ENCODE assay signal across 19 cellular contexts in genomic region chr11:115154355-115154736, GRCh38.
DNase-seq lines count a peak whose midpoint lies in the region; ATAC-seq, FAIRE-seq and TF ChIP-seq lines count a peak whose summit lies in the region.
"Had no signal": no experiment of that assay in that cellular context is flagged by ENCODE, and none has a peak within 500 bp of the region (broad histone marks: within the 10 kb centered on the region; RNA-seq: fewer than 3 reads in every experiment).

No MANE protein-coding gene starts in this region.

- no peak for FAIRE-seq in astrocyte (lab: Jason Lieb, UNC)
- FAIRE-seq: GM12891, GM18507, H54 had no signal

- H3K14ac ChIP-seq in neuronal stem cell (ENCODE audit: low read length) = no peak overlapping the region

- H3K36me3 ChIP-seq in GM23338 (ENCODE audit: insufficient read depth) (no peaks in the 10 kb centered on the region), astrocyte (ENCODE audit: insufficient read depth, low read length) (no peaks in the 10 kb centered on the region), neuronal stem cell (replicated peaks in 1 of 2; ENCODE audit: control insufficient read depth in 2 of 2, insufficient read depth in 2 of 2, low read length in 2 of 2) (no peaks in the 10 kb centered on the region)
- H3K36me3 ChIP-seq: HAP-1 had no signal

- no peak overlapping the region for H3K23ac ChIP-seq in neuronal stem cell (ENCODE audit: low read depth, low read length, poor library complexity)

- H3K9me3 ChIP-seq in astrocyte (ENCODE audit: insufficient read depth, low read depth, low read length) (no peaks in the 10 kb centered on the region), neuronal stem cell (replicated peaks in 1 of 2; ENCODE audit: control insufficient read depth in 2 of 2, insufficient read depth in 1 of 2, low read depth in 1 of 2, low read length in 2 of 2) (no peaks in the 10 kb centered on the region)
- H3K9me3 ChIP-seq: HAP-1 had no signal

- H3K9me2 ChIP-seq in GM23338 (ENCODE audit: insufficient read depth) = no peaks in the 10 kb centered on the region

- DNase-seq in GM23338 (ENCODE audit: low spot score) = no peak
- DNase-seq in astrocyte (ENCODE audit: low read depth) = no peak
- DNase-seq in neuronal stem cell (ENCODE audit: low spot score) = no peak
- DNase-seq in progenitor cell of endocrine pancreas (ENCODE audit: low spot score, unreplicated experiment) = no peak
- no peak for DNase-seq in stimulated activated CD4-positive, alpha-beta T cell treated with anti-CD3 and anti-CD28 coated beads, Interleukin-4, amount 100 ng/mL, for 24 hours
- no peak for DNase-seq in DMS53 (lab: John Stamatoyannopoulos, UW)
- DNase-seq: Caco-2; CD4-positive, CD25-positive, alpha-beta regulatory T cell; CD8-positive, alpha-beta T cell; DMS153; DMS79 treated with DMSO at 0.1 percent for 48 hours; GF-D8; GOT3; HFFc6 had no signal

- H3K79me2 ChIP-seq in GM23338 (replicated peaks; ENCODE audit: insufficient read depth) (no peaks in the 10 kb centered on the region), astrocyte (ENCODE audit: insufficient read depth, low read length) (no peaks in the 10 kb centered on the region)

- H3K27ac Mint-ChIP-seq in GM23338 (no peak overlapping the region), astrocyte (ENCODE audit: unreplicated experiment) (peak overlapping the region; percentile 47), progenitor cell of endocrine pancreas (no peak overlapping the region)
- H3K27ac Mint-ChIP-seq: CD4-positive, CD25-positive, alpha-beta regulatory T cell; CD8-positive, alpha-beta T cell; HFFc6 had no signal

- no peak overlapping the region for H4K91ac ChIP-seq in neuronal stem cell (ENCODE audit: low read depth, low read length, poor library complexity)

- H2BK5ac ChIP-seq in neuronal stem cell (ENCODE audit: low read length) = no peak overlapping the region

- no peak for TF ChIP-seq CTCF in GM23338 (conservative IDR thresholded peaks at IDR 0.05; ENCODE audit: low read depth in 2 of 2)
- no peak for TF ChIP-seq CTCF in astrocyte (IDR thresholded peaks at IDR 0.05; ENCODE audit: insufficient read depth, low read depth, low read length)
- TF ChIP-seq CTCF in progenitor cell of endocrine pancreas (IDR thresholded peaks at IDR 0.05; ENCODE audit: unreplicated experiment) = no peak

- no CpG with 5 or more reads among the region's 9 CpGs for WGBS in neuronal stem cell (ENCODE audit: extremely low coverage in 2 of 2, insufficient read length in 2 of 2, insufficient replicate concordance in 1 of 2), 2 donors

- no peaks in the 10 kb centered on the region for H3F3A ChIP-seq in GM23338 (replicated peaks; ENCODE audit: low read depth)

- H2AFZ ChIP-seq in GM23338 = 0 out of 2 replicates have a peak overlapping the region, but pooled peaks have one; percentile 18
- H2AFZ ChIP-seq in astrocyte (ENCODE audit: low read depth, low read length) = no peak overlapping the region
- H2AFZ ChIP-seq in neuronal stem cell (ENCODE audit: low read length) = no peak overlapping the region

- H3K27me3 Mint-ChIP-seq in GM23338 (ENCODE audit: insufficient read depth, low read depth, poor library complexity) (peaks cover 1% of the 10 kb centered on the region), astrocyte (ENCODE audit: low read depth, unreplicated experiment) (peaks cover 12% of the 10 kb centered on the region), progenitor cell of endocrine pancreas (peaks cover 7% of the 10 kb centered on the region)

- H3K9me3 Mint-ChIP-seq in GM23338 = no peaks in the 10 kb centered on the region
- H3K9me3 Mint-ChIP-seq in astrocyte (ENCODE audit: unreplicated experiment) = no peaks in the 10 kb centered on the region
- H3K9me3 Mint-ChIP-seq in progenitor cell of endocrine pancreas (ENCODE audit: low read depth) = no peaks in the 10 kb centered on the region
- H3K9me3 Mint-ChIP-seq: CD8-positive, alpha-beta T cell had no signal

- no peak overlapping the region for H3K4me3 ChIP-seq in GM23338
- no peak overlapping the region for H3K4me3 ChIP-seq in astrocyte (ENCODE audit: insufficient read depth, low read depth, low read length)
- no peak overlapping the region for H3K4me3 ChIP-seq in neuronal stem cell (ENCODE audit: low read length in 2 of 2)
- H3K4me3 ChIP-seq: HAP-1 had no signal

- H3K4me1 Mint-ChIP-seq in GM23338 = no peaks in the 10 kb centered on the region; the same call in 2 of the 3 replicates
- peaks cover 6% of the 10 kb centered on the region for H3K4me1 Mint-ChIP-seq in astrocyte (ENCODE audit: low read depth, unreplicated experiment)
- H3K4me1 Mint-ChIP-seq in progenitor cell of endocrine pancreas (ENCODE audit: low read depth) = peaks cover 8% of the 10 kb centered on the region
- H3K4me1 Mint-ChIP-seq: CD4-positive, CD25-positive, alpha-beta regulatory T cell had no signal

- H2BK120ac ChIP-seq in neuronal stem cell (ENCODE audit: low read depth, low read length) = no peak overlapping the region

- H3K27me3 ChIP-seq in GM23338 (ENCODE audit: insufficient read depth) (no peaks in the 10 kb centered on the region), astrocyte (ENCODE audit: insufficient read depth, low read length) (no peaks in the 10 kb centered on the region), neuronal stem cell (ENCODE audit: control insufficient read depth in 3 of 3, insufficient read depth in 3 of 3, low read depth in 1 of 3, low read length in 3 of 3) (peaks cover 0 to 37% (median 0%) of the 10 kb centered on the region in 3 experiments)

- H2AK5ac ChIP-seq in neuronal stem cell (ENCODE audit: low read depth, low read length) = peak overlapping the region; percentile 8

- H2BK12ac ChIP-seq in neuronal stem cell (ENCODE audit: low read length) = no peak overlapping the region

- ATAC-seq in GM23338 = no peak
- ATAC-seq: CD8-positive, alpha-beta T cell had no signal

- H4K20me1 ChIP-seq in GM23338 (replicated peaks; ENCODE audit: insufficient read depth) (no peaks in the 10 kb centered on the region), astrocyte (ENCODE audit: insufficient read depth, low read length) (no peaks in the 10 kb centered on the region)

- H3K4me3 Mint-ChIP-seq in GM23338 = no peak overlapping the region
- no peak overlapping the region for H3K4me3 Mint-ChIP-seq in astrocyte (ENCODE audit: unreplicated experiment)
- no peak overlapping the region for H3K4me3 Mint-ChIP-seq in progenitor cell of endocrine pancreas (ENCODE audit: low read depth)
- H3K4me3 Mint-ChIP-seq: CD4-positive, CD25-positive, alpha-beta regulatory T cell; CD8-positive, alpha-beta T cell; HFFc6 had no signal

- no peak overlapping the region for H4K8ac ChIP-seq in neuronal stem cell (ENCODE audit: low read depth, low read length)

- H3K79me1 ChIP-seq in neuronal stem cell (ENCODE audit: low read depth, low read length) = no peaks in the 10 kb centered on the region

- no peak overlapping the region for H3K9ac ChIP-seq in astrocyte (ENCODE audit: low read length)
- H3K9ac ChIP-seq in neuronal stem cell (ENCODE audit: low read depth, low read length, poor library complexity) = no peak overlapping the region

- H3K27ac ChIP-seq in GM23338 (ENCODE audit: low read depth) (no peak overlapping the region), astrocyte (ENCODE audit: low read depth, low read length) (no peak overlapping the region), neuronal stem cell (replicated peaks; ENCODE audit: low read length) (no peak overlapping the region)
- H3K27ac ChIP-seq: C4-2B had no signal

- no peak overlapping the region for H3K4ac ChIP-seq in neuronal stem cell (ENCODE audit: low read length)

- H3K4me2 ChIP-seq in GM23338 (no peak overlapping the region), astrocyte (ENCODE audit: low read length) (no peak overlapping the region), neuronal stem cell (ENCODE audit: insufficient read depth, low read length, poor library complexity, severe bottlenecking) (no peak overlapping the region)

- no peak overlapping the region for H3K18ac ChIP-seq in neuronal stem cell (ENCODE audit: low read length)

- H3K36me3 Mint-ChIP-seq in GM23338 (ENCODE audit: low read depth) (no peaks in the 10 kb centered on the region), astrocyte (ENCODE audit: low read depth, unreplicated experiment) (no peaks in the 10 kb centered on the region), progenitor cell of endocrine pancreas (ENCODE audit: insufficient read depth) (no peaks in the 10 kb centered on the region)
- H3K36me3 Mint-ChIP-seq: CD4-positive, CD25-positive, alpha-beta regulatory T cell; CD8-positive, alpha-beta T cell had no signal

- H3K4me1 ChIP-seq in GM23338 (ENCODE audit: insufficient read depth) = no peaks in the 10 kb centered on the region
- no peaks in the 10 kb centered on the region for H3K4me1 ChIP-seq in astrocyte (ENCODE audit: insufficient read depth, low read length)
- peaks cover 0 to 2% of the 10 kb centered on the region in 2 donors for H3K4me1 ChIP-seq in neuronal stem cell (ENCODE audit: control insufficient read depth in 2 of 2, insufficient read depth in 1 of 2, low read depth in 1 of 2, low read length in 2 of 2)
- H3K4me1 ChIP-seq: Caco-2, HAP-1 had no signal

- no peak overlapping the region for H2BK15ac ChIP-seq in neuronal stem cell (ENCODE audit: low read length)

TF ChIP-seq in GM23338, 12 proteins besides CTCF, POLR2A, EP300 and RAD21 (continues in another document):
- no peak for TF ChIP-seq ZNF114 (CRISPR knock-in tag; IDR thresholded peaks at IDR 0.05)
- TF ChIP-seq REST (IDR thresholded peaks at IDR 0.05; ENCODE audit: unreplicated experiment) = no peak
- no peak for TF ChIP-seq EZH2phosphoT487 (IDR thresholded peaks at IDR 0.05; ENCODE audit: unreplicated experiment)
